ENCODE assay signal across 1 cellular context in the genomic region with DNA sequence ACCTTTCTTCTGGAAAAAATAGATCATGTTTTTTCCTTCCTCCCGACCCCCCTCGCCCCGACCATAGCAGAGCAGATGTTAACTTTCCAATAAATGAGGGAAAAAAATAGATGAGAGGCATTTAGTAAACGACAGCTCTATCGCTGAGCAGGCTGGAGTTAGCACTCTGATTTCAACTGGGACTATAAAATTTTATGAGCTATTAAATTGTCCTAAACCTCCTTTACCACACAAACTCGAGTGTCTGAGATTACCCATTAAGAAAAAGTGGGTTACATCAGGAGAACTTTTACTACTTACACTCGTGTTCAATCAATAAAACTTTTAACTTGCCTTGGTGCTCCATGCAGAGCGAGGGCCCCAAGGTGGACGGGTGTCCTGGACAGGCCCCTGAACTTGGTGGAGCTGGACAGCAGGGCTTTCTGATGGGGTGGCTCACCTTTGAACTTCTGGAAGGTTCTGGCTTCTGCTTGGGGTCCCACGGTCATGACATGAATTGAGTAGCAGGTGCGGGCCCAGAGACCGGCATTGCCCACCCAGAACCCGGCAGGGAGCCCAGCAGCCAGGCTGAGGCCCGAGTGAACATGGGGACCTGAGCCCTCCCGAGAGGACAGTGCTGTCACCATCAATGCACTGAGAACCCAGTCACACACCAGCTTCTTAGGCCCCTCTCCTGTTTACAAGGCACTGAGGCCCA.
A peak's percentile ranks its signal among the peaks of the same experiment; 100 is the strongest.
TF ChIP-seq lines count a peak whose summit lies in the region.

No MANE protein-coding gene starts in this region.

TF ChIP-seq in HEK293, 187 proteins besides CTCF, POLR2A, EP300 and RAD21 (continued from another document and continues in another):
- TF ChIP-seq ZNF529 (tag by site-specific recombination; IDR thresholded peaks at IDR 0.05; ENCODE audit: insufficient replicate concordance) (no peak), ZNF2 (tag by site-specific recombination; IDR thresholded peaks at IDR 0.05) (no peak), ZNF394 (tag by site-specific recombination; IDR thresholded peaks at IDR 0.05; ENCODE audit: borderline replicate concordance) (no peak), ZNF335 (tag by site-specific recombination; conservative IDR thresholded peaks at IDR 0.05) (peak; percentile 67), ZNF426 (tag by site-specific recombination; IDR thresholded peaks at IDR 0.05) (no peak), YY1 (tag by site-specific recombination; IDR thresholded peaks at IDR 0.05) (0 out of 2 replicates have a peak, but pooled peaks have one; percentile 7), ZNF549 (tag by site-specific recombination; IDR thresholded peaks at IDR 0.05) (no peak), ZBTB20 (tag by site-specific recombination; IDR thresholded peaks at IDR 0.05) (peak; percentile 82), ZFP3 (tag by site-specific recombination; IDR thresholded peaks at IDR 0.05; ENCODE audit: low read depth) (no peak), ZNF391 (tag by site-specific recombination; IDR thresholded peaks at IDR 0.05; ENCODE audit: borderline replicate concordance, low read depth) (peak; percentile 48; the same call in 1 of the 2 replicates), ZNF561 (tag by site-specific recombination; IDR thresholded peaks at IDR 0.05; ENCODE audit: borderline replicate concordance) (peak; percentile 71; the same call in 1 of the 2 replicates), ZBTB48 (tag by site-specific recombination; IDR thresholded peaks at IDR 0.05) (no peak), ZNF274 (IDR thresholded peaks at IDR 0.05; ENCODE audit: low read length) (no peak), ZNF274 (tag by site-specific recombination; IDR thresholded peaks at IDR 0.05; ENCODE audit: borderline replicate concordance) (no peak), ZNF776 (tag by site-specific recombination; IDR thresholded peaks at IDR 0.05; ENCODE audit: borderline replicate concordance) (no peak), REPIN1 (tag by site-specific recombination; IDR thresholded peaks at IDR 0.05; ENCODE audit: low read depth) (no peak), ZNF785 (tag by site-specific recombination; IDR thresholded peaks at IDR 0.05) (no peak), ZNF670 (tag by site-specific recombination; IDR thresholded peaks at IDR 0.05; ENCODE audit: low read depth) (no peak), KLF9 (tag by site-specific recombination; IDR thresholded peaks at IDR 0.05; ENCODE audit: low read depth) (no peak; the same call in 1 of the 2 replicates), ZNF24 (tag by site-specific recombination; IDR thresholded peaks at IDR 0.05) (no peak), ZNF76 (tag by site-specific recombination; IDR thresholded peaks at IDR 0.05; ENCODE audit: borderline replicate concordance, low read depth) (no peak), ZNF175 (tag by site-specific recombination; IDR thresholded peaks at IDR 0.05) (no peak), ZNF133 (tag by site-specific recombination; IDR thresholded peaks at IDR 0.05) (no peak), ZNF214 (tag by site-specific recombination; IDR thresholded peaks at IDR 0.05; ENCODE audit: borderline replicate concordance) (no peak), ZNF501 (tag by site-specific recombination; IDR thresholded peaks at IDR 0.05) (no peak), KLF1 (tag by site-specific recombination; IDR thresholded peaks at IDR 0.05) (no peak; the same call in 1 of the 2 replicates), ZNF791 (tag by site-specific recombination; IDR thresholded peaks at IDR 0.05) (no peak), WT1 (tag by site-specific recombination; IDR thresholded peaks at IDR 0.05) (peak; percentile 90), ZNF37A (tag by site-specific recombination; IDR thresholded peaks at IDR 0.05) (no peak), ZBTB7A (tag by site-specific recombination; IDR thresholded peaks at IDR 0.05; ENCODE audit: low read depth) (no peak), ZNF747 (tag by site-specific recombination; IDR thresholded peaks at IDR 0.05) (no peak), ZNF623 (tag by site-specific recombination; IDR thresholded peaks at IDR 0.05) (no peak), ZNF146 (tag by site-specific recombination; IDR thresholded peaks at IDR 0.05) (no peak), KLF10 (tag by site-specific recombination; IDR thresholded peaks at IDR 0.05) (no peak), ZNF707 (tag by site-specific recombination; IDR thresholded peaks at IDR 0.05) (no peak), ZNF23 (tag by site-specific recombination; IDR thresholded peaks at IDR 0.05; ENCODE audit: borderline replicate concordance) (no peak)
- TF ChIP-seq, protein P1, sequence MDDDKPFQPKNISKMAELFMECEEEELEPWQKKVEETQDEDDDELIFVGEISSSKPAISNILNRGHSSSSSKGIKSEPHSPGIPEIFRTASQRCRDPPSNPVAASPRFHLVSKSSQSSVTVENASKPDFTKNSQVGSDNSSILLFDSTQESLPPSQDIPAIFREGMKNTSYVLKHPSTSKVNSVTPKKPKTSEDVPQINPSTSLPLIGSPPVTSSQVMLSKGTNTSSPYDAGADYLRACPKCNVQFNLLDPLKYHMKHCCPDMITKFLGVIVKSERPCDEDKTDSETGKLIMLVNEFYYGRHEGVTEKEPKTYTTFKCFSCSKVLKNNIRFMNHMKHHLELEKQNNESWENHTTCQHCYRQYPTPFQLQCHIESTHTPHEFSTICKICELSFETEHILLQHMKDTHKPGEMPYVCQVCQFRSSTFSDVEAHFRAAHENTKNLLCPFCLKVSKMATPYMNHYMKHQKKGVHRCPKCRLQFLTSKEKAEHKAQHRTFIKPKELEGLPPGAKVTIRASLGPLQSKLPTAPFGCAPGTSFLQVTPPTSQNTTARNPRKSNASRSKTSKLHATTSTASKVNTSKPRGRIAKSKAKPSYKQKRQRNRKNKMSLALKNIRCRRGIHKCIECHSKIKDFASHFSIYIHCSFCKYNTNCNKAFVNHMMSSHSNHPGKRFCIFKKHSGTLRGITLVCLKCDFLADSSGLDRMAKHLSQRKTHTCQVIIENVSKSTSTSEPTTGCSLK (tag by site-specific recombination; IDR thresholded peaks at IDR 0.05), result no peak
- TF ChIP-seq, protein P2, sequence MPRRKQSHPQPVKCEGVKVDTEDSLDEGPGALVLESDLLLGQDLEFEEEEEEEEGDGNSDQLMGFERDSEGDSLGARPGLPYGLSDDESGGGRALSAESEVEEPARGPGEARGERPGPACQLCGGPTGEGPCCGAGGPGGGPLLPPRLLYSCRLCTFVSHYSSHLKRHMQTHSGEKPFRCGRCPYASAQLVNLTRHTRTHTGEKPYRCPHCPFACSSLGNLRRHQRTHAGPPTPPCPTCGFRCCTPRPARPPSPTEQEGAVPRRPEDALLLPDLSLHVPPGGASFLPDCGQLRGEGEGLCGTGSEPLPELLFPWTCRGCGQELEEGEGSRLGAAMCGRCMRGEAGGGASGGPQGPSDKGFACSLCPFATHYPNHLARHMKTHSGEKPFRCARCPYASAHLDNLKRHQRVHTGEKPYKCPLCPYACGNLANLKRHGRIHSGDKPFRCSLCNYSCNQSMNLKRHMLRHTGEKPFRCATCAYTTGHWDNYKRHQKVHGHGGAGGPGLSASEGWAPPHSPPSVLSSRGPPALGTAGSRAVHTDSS (tag by site-specific recombination; IDR thresholded peaks at IDR 0.05), result no peak
- TF ChIP-seq, protein P3, sequence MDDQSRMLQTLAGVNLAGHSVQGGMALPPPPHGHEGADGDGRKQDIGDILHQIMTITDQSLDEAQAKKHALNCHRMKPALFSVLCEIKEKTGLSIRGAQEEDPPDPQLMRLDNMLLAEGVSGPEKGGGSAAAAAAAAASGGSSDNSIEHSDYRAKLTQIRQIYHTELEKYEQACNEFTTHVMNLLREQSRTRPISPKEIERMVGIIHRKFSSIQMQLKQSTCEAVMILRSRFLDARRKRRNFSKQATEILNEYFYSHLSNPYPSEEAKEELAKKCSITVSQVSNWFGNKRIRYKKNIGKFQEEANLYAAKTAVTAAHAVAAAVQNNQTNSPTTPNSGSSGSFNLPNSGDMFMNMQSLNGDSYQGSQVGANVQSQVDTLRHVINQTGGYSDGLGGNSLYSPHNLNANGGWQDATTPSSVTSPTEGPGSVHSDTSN (CRISPR knock-in tag; IDR thresholded peaks at IDR 0.05), result no peak
- TF ChIP-seq, protein P4, sequence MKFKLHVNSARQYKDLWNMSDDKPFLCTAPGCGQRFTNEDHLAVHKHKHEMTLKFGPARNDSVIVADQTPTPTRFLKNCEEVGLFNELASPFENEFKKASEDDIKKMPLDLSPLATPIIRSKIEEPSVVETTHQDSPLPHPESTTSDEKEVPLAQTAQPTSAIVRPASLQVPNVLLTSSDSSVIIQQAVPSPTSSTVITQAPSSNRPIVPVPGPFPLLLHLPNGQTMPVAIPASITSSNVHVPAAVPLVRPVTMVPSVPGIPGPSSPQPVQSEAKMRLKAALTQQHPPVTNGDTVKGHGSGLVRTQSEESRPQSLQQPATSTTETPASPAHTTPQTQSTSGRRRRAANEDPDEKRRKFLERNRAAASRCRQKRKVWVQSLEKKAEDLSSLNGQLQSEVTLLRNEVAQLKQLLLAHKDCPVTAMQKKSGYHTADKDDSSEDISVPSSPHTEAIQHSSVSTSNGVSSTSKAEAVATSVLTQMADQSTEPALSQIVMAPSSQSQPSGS (tag by site-specific recombination; IDR thresholded peaks at IDR 0.05; ENCODE audit: low read depth), result peak; percentile 59; the same call in 1 of the 2 replicates
- TF ChIP-seq, protein P5, sequence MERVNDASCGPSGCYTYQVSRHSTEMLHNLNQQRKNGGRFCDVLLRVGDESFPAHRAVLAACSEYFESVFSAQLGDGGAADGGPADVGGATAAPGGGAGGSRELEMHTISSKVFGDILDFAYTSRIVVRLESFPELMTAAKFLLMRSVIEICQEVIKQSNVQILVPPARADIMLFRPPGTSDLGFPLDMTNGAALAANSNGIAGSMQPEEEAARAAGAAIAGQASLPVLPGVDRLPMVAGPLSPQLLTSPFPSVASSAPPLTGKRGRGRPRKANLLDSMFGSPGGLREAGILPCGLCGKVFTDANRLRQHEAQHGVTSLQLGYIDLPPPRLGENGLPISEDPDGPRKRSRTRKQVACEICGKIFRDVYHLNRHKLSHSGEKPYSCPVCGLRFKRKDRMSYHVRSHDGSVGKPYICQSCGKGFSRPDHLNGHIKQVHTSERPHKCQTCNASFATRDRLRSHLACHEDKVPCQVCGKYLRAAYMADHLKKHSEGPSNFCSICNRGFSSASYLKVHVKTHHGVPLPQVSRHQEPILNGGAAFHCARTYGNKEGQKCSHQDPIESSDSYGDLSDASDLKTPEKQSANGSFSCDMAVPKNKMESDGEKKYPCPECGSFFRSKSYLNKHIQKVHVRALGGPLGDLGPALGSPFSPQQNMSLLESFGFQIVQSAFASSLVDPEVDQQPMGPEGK (tag by site-specific recombination; IDR thresholded peaks at IDR 0.05), result no peak
- TF ChIP-seq, protein P6, sequence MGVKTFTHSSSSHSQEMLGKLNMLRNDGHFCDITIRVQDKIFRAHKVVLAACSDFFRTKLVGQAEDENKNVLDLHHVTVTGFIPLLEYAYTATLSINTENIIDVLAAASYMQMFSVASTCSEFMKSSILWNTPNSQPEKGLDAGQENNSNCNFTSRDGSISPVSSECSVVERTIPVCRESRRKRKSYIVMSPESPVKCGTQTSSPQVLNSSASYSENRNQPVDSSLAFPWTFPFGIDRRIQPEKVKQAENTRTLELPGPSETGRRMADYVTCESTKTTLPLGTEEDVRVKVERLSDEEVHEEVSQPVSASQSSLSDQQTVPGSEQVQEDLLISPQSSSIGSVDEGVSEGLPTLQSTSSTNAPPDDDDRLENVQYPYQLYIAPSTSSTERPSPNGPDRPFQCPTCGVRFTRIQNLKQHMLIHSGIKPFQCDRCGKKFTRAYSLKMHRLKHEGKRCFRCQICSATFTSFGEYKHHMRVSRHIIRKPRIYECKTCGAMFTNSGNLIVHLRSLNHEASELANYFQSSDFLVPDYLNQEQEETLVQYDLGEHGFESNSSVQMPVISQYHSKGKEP (tag by site-specific recombination; IDR thresholded peaks at IDR 0.05), result peak; percentile 64; the same call in 1 of the 2 replicates
- TF ChIP-seq, protein P7, sequence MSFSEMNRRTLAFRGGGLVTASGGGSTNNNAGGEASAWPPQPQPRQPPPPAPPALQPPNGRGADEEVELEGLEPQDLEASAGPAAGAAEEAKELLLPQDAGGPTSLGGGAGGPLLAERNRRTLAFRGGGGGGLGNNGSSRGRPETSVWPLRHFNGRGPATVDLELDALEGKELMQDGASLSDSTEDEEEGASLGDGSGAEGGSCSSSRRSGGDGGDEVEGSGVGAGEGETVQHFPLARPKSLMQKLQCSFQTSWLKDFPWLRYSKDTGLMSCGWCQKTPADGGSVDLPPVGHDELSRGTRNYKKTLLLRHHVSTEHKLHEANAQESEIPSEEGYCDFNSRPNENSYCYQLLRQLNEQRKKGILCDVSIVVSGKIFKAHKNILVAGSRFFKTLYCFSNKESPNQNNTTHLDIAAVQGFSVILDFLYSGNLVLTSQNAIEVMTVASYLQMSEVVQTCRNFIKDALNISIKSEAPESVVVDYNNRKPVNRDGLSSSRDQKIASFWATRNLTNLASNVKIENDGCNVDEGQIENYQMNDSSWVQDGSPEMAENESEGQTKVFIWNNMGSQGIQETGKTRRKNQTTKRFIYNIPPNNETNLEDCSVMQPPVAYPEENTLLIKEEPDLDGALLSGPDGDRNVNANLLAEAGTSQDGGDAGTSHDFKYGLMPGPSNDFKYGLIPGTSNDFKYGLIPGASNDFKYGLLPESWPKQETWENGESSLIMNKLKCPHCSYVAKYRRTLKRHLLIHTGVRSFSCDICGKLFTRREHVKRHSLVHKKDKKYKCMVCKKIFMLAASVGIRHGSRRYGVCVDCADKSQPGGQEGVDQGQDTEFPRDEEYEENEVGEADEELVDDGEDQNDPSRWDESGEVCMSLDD (tag by site-specific recombination; IDR thresholded peaks at IDR 0.05), result no peak
- TF ChIP-seq, protein P8, sequence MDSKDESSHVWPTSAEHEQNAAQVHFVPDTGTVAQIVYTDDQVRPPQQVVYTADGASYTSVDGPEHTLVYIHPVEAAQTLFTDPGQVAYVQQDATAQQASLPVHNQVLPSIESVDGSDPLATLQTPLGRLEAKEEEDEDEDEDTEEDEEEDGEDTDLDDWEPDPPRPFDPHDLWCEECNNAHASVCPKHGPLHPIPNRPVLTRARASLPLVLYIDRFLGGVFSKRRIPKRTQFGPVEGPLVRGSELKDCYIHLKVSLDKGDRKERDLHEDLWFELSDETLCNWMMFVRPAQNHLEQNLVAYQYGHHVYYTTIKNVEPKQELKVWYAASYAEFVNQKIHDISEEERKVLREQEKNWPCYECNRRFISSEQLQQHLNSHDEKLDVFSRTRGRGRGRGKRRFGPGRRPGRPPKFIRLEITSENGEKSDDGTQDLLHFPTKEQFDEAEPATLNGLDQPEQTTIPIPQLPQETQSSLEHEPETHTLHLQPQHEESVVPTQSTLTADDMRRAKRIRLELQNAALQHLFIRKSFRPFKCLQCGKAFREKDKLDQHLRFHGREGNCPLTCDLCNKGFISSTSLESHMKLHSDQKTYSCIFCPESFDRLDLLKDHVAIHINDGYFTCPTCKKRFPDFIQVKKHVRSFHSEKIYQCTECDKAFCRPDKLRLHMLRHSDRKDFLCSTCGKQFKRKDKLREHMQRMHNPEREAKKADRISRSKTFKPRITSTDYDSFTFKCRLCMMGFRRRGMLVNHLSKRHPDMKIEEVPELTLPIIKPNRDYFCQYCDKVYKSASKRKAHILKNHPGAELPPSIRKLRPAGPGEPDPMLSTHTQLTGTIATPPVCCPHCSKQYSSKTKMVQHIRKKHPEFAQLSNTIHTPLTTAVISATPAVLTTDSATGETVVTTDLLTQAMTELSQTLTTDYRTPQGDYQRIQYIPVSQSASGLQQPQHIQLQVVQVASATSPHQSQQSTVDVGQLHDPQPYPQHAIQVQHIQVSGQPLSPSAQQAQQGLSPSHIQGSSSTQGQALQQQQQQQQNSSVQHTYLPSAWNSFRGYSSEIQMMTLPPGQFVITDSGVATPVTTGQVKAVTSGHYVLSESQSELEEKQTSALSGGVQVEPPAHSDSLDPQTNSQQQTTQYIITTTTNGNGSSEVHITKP (tag by site-specific recombination; IDR thresholded peaks at IDR 0.05), result no peak
